In genomic region chr1:183287191-183287675, GRCh38 we compare ENCODE assay signal across 12 cellular contexts.
DNase-seq lines count a peak whose midpoint lies in the region; ATAC-seq and TF ChIP-seq lines count a peak whose summit lies in the region.
"Had no signal": no experiment of that assay in that cellular context is flagged by ENCODE, and none has a peak within 500 bp of the region (broad histone marks: within the 10 kb centered on the region; RNA-seq: fewer than 3 reads in every experiment).

No MANE protein-coding gene starts in this region.

- TF ChIP-seq CTCF in sigmoid colon (IDR thresholded peaks at IDR 0.05), result no peak

- peak overlapping the region; percentile 55 for H3K27ac ChIP-seq in cingulate gyrus (ENCODE audit: low read depth, low read length)
- peak overlapping the region in 3 of 4 donors; percentile 42 to 80 (median 76) for H3K27ac ChIP-seq in sigmoid colon
- H3K27ac ChIP-seq: BLaER1 treated with 17β-estradiol and CSF1 and Interleukin-3, amounts not matched to agents 10 nM and 100 nM had no signal

- no peak for ATAC-seq in stimulated activated naive CD8-positive, alpha-beta T cell treated with anti-CD3 and anti-CD28 coated beads, Interleukin-15, Interleukin-2, amounts not matched to agents 100 U/mL and 50 U/mL, for 24 hours
- no peak for ATAC-seq in GM18511 (IDR thresholded peaks at IDR 0.05; ENCODE audit: unreplicated experiment)

- no peak for TF ChIP-seq POLR2A in sigmoid colon (IDR thresholded peaks at IDR 0.05)

- H3K36me3 ChIP-seq in sigmoid colon (no peaks in the 10 kb centered on the region), HAP-1 (replicated peaks) (no peaks in the 10 kb centered on the region)
- H3K36me3 ChIP-seq: BLaER1 treated with 17β-estradiol and CSF1 and Interleukin-3, amounts not matched to agents 10 nM and 100 nM; tibial nerve had no signal

- DNase-seq in NCI-H446 treated with DMSO at 0.1 percent for 48 hours (lab: John Stamatoyannopoulos, UW), result peak; percentile 26
- DNase-seq in kidney glomerular epithelial cell (lab: John Stamatoyannopoulos, UW), result peak; percentile 51
- DNase-seq in sigmoid colon, result no peak
- no peak for DNase-seq in stimulated activated naive CD8-positive, alpha-beta T cell treated with anti-CD3 and anti-CD28 coated beads, Interleukin-15, Interleukin-2, amounts not matched to agents 100 U/mL and 50 U/mL, for 24 hours
- no peak for DNase-seq in HAP-1 (ENCODE audit: low spot score in 2 of 2)
- no peak for DNase-seq in ureter (ENCODE audit: low spot score)
- DNase-seq: immature natural killer cell, NCI-H2029 treated with DMSO at 0.1 percent for 48 hours had no signal

- intact Hi-C loops in sigmoid colon (cut with DNase I), result loop anchor here (10.0 kb wide), 2 partner anchors 258 to 338 kb away; no protein-coding TSS in a partner anchor

- H3K9me3 ChIP-seq in sigmoid colon (no peaks in the 10 kb centered on the region), HAP-1 (0 out of 2 replicates have a peak, but pooled peaks cover 2% of the 10 kb centered on the region)
- H3K9me3 ChIP-seq: BLaER1 treated with 17β-estradiol and CSF1 and Interleukin-3, amounts not matched to agents 10 nM and 100 nM; tibial nerve had no signal

- no peaks in the 10 kb centered on the region for H3K27me3 ChIP-seq in sigmoid colon
- no peaks in the 10 kb centered on the region for H3K27me3 ChIP-seq in HAP-1 (ENCODE audit: low read depth)
- H3K27me3 ChIP-seq: BLaER1 treated with 17β-estradiol and CSF1 and Interleukin-3, amounts not matched to agents 10 nM and 100 nM; tibial nerve had no signal

- TF ChIP-seq EP300 in sigmoid colon (IDR thresholded peaks at IDR 0.05), result no peak

- H3K4me1 ChIP-seq in sigmoid colon (peaks cover 0 to 73% (median 46%) of the 10 kb centered on the region in 4 donors), HAP-1 (no peaks in the 10 kb centered on the region)

- H3K4me3 ChIP-seq in sigmoid colon, result no peak overlapping the region
- no peak overlapping the region for H3K4me3 ChIP-seq in HAP-1
- H3K4me3 ChIP-seq: BLaER1 treated with 17β-estradiol and CSF1 and Interleukin-3, amounts not matched to agents 10 nM and 100 nM; tibial nerve had no signal

- WGBS in sigmoid colon, 2 donors, result 75 to 84% methylated on average over 5 of the region's 5 CpGs

- in situ Hi-C loops in HAP-1 (cut with MboI; ENCODE audit: low sequenced_read_pairs), result no loop called here

Comparison
In these comparisons a context has a peak if more than half of its experiments do, and no peak if none do; other contexts are left out.
1. DNase-seq: peak in NCI-H446 treated with DMSO at 0.1 percent for 48 hours (single experiment) and kidney glomerular epithelial cell (single experiment); none in sigmoid colon (single experiment), stimulated activated naive CD8-positive, alpha-beta T cell treated with anti-CD3 and anti-CD28 coated beads, Interleukin-15, Interleukin-2, amounts not matched to agents 100 U/mL and 50 U/mL, for 24 hours (single experiment), HAP-1 (0 of 2) and ureter (single experiment).